8 cellular contexts compared by ENCODE assay signal in the genomic region with DNA sequence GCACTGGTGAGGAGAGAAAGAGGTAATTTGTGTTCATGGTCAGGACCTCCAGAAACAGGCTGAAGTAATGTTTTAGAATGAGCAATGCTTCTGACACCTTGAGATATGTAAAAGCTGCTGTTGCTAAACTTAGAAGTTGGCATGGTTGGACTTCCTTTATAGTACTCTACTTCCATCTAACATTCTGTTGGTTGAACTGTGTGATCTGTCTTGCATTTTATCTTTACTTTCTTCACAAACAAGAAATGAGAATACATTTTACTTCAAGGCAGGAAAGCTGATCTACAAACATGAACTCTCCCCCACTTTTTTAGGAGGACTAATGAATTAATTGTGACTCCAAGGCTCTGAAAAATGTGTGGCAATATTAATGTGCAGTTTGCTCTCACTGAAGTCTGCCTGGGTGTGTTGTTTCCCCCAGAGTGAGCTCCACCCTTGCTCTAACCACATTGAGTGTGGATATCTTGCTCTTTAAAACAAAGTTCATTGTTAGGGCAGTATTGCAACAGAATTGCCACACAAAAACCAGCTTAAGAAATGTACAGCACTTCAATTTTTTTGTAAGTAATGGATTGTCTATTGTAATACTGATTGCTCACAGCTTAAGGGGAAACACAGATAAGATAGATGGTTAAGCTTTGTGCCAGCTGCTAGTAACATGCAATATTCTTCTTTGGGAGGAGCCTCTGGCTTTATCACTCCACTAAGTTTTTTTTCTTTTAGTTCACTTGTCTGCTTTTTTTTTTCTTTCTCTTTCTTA.
DNase-seq lines count a peak whose midpoint lies in the region; ATAC-seq and TF ChIP-seq lines count a peak whose summit lies in the region.

No MANE protein-coding gene starts in this region.

- no peak for DNase-seq in activated T-cell treated with anti-CD3 and anti-CD28 coated beads, Interleukin-2, amount 50 U/mL, for 4 hours
- DNase-seq in activated T-cell treated with anti-CD3 and anti-CD28 coated beads, Interleukin-2, amount 50 U/mL, for 48 hours, result no peak
- DNase-seq in NCI-H460 (ENCODE audit: extremely low read depth, low read depth) (peak; percentile 67), brain pericyte (ENCODE audit: low read depth, low spot score) (peak; percentile 45), thoracic aorta (ENCODE audit: low spot score) (peak; percentile 25)
- DNase-seq in stimulated activated CD4-positive, alpha-beta T cell treated with anti-CD3 and anti-CD28 coated beads, Interleukin-4, amount 100 ng/mL, for 24 hours, result no peak

- peak overlapping the region; percentile 81 for H3K4me3 Mint-ChIP-seq in activated T-cell treated with anti-CD3 and anti-CD28 coated beads, Interleukin-2, amount 50 U/mL, for 4 hours

- H3K36me3 Mint-ChIP-seq in activated T-cell treated with anti-CD3 and anti-CD28 coated beads, Interleukin-2, amount 50 U/mL, for 4 hours (ENCODE audit: insufficient read depth), result peaks cover 4% of the 10 kb centered on the region

- peak; percentile 60 to 67 for ATAC-seq in activated T-cell treated with anti-CD3 and anti-CD28 coated beads, Interleukin-2, amount 50 U/mL, for 4 hours
- ATAC-seq in HG02852 (IDR thresholded peaks at IDR 0.05; ENCODE audit: unreplicated experiment) (peak; percentile 60), thoracic aorta (ENCODE audit: insufficient number of reproducible peaks, low FRiP score, low read depth) (peak; percentile 71)

- H3K27me3 ChIP-seq in liver (ENCODE audit: control insufficient read depth in 4 of 4, insufficient read depth in 4 of 4, low read length in 3 of 4) (no peaks in the 10 kb centered on the region), thoracic aorta (replicated peaks; ENCODE audit: insufficient read depth) (no peaks in the 10 kb centered on the region)

- H3K4me1 ChIP-seq in liver (ENCODE audit: control insufficient read depth in 4 of 4, insufficient read depth in 4 of 4, low read length in 3 of 4), result peaks cover 0 to 12% (median 5%) of the 10 kb centered on the region in 4 donors
- peaks cover 54 to 68% of the 10 kb centered on the region in 2 donors for H3K4me1 ChIP-seq in thoracic aorta (ENCODE audit: control insufficient read depth in 1 of 2, low read depth in 2 of 2)

- H3K9ac ChIP-seq in liver (ENCODE audit: low read depth in 1 of 2, low read length in 2 of 2), result peak overlapping the region in 1 of 2 donors; percentile 24

- H3K27ac ChIP-seq in liver (ENCODE audit: low read depth in 1 of 2, low read length in 2 of 2) (peak overlapping the region; percentile 24 to 56), thoracic aorta (peak overlapping the region; percentile 13 to 54)

- H3K4me1 Mint-ChIP-seq in activated T-cell treated with anti-CD3 and anti-CD28 coated beads, Interleukin-2, amount 50 U/mL, for 4 hours (ENCODE audit: low read depth), result peaks cover 84% of the 10 kb centered on the region

- TF ChIP-seq RAD21 in liver (IDR thresholded peaks at IDR 0.05), result peak in 1 of 2 donors; percentile 39

- H3K36me3 ChIP-seq in liver (ENCODE audit: control insufficient read depth in 4 of 4, insufficient read depth in 3 of 4, low read depth in 1 of 4, low read length in 3 of 4) (no peaks in the 10 kb centered on the region), thoracic aorta (no peaks in the 10 kb centered on the region)

- H3K9me3 ChIP-seq in liver (ENCODE audit: control insufficient read depth in 4 of 4, low read length in 3 of 4) (no peaks in the 10 kb centered on the region), thoracic aorta (no peaks in the 10 kb centered on the region)

- no peaks in the 10 kb centered on the region for H3K9me3 Mint-ChIP-seq in activated T-cell treated with anti-CD3 and anti-CD28 coated beads, Interleukin-2, amount 50 U/mL, for 4 hours

- H3K27me3 Mint-ChIP-seq in activated T-cell treated with anti-CD3 and anti-CD28 coated beads, Interleukin-2, amount 50 U/mL, for 4 hours (ENCODE audit: low read depth), result no peaks in the 10 kb centered on the region

- H3K4me3 ChIP-seq in liver (ENCODE audit: low read depth in 1 of 3, low read length in 3 of 3), result no peak overlapping the region
- H3K4me3 ChIP-seq in thoracic aorta, result peak overlapping the region; percentile 35

- TF ChIP-seq CTCF in liver (IDR thresholded peaks at IDR 0.05; ENCODE audit: low read depth, low read length, missing input control) (no peak), thoracic aorta (IDR thresholded peaks at IDR 0.05) (no peak)

TF ChIP-seq in liver, 16 proteins besides CTCF, POLR2A, EP300 and RAD21:
- peak in 1 of 2 donors; percentile 29 for TF ChIP-seq JUND (IDR thresholded peaks at IDR 0.05)
- peak; percentile 62 for TF ChIP-seq YY1 (IDR thresholded peaks at IDR 0.05)
- peak; percentile 75 to 76 for TF ChIP-seq HNF4A (conservative IDR thresholded peaks at IDR 0.05)
- TF ChIP-seq FOXA1 (IDR thresholded peaks at IDR 0.05), result no peak
- TF ChIP-seq, protein P1, sequence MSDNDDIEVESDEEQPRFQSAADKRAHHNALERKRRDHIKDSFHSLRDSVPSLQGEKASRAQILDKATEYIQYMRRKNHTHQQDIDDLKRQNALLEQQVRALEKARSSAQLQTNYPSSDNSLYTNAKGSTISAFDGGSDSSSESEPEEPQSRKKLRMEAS (IDR thresholded peaks at IDR 0.05), result peak; percentile 23
- TF ChIP-seq TAF1 (conservative IDR thresholded peaks at IDR 0.05), result no peak
- TF ChIP-seq EGR1 (IDR thresholded peaks at IDR 0.05; ENCODE audit: low read depth in 2 of 2), result peak in 1 of 2 donors; percentile 19
- no peak for TF ChIP-seq GABPA (IDR thresholded peaks at IDR 0.05 in 1 of 2, conservative IDR thresholded peaks at IDR 0.05 in 1 of 2)
- TF ChIP-seq RXRA (IDR thresholded peaks at IDR 0.05), result peak; percentile 74 to 83
- TF ChIP-seq, protein P2, sequence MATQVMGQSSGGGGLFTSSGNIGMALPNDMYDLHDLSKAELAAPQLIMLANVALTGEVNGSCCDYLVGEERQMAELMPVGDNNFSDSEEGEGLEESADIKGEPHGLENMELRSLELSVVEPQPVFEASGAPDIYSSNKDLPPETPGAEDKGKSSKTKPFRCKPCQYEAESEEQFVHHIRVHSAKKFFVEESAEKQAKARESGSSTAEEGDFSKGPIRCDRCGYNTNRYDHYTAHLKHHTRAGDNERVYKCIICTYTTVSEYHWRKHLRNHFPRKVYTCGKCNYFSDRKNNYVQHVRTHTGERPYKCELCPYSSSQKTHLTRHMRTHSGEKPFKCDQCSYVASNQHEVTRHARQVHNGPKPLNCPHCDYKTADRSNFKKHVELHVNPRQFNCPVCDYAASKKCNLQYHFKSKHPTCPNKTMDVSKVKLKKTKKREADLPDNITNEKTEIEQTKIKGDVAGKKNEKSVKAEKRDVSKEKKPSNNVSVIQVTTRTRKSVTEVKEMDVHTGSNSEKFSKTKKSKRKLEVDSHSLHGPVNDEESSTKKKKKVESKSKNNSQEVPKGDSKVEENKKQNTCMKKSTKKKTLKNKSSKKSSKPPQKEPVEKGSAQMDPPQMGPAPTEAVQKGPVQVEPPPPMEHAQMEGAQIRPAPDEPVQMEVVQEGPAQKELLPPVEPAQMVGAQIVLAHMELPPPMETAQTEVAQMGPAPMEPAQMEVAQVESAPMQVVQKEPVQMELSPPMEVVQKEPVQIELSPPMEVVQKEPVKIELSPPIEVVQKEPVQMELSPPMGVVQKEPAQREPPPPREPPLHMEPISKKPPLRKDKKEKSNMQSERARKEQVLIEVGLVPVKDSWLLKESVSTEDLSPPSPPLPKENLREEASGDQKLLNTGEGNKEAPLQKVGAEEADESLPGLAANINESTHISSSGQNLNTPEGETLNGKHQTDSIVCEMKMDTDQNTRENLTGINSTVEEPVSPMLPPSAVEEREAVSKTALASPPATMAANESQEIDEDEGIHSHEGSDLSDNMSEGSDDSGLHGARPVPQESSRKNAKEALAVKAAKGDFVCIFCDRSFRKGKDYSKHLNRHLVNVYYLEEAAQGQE (IDR thresholded peaks at IDR 0.05), result peak; percentile 17
- TF ChIP-seq NR2F2 (IDR thresholded peaks at IDR 0.05), result peak; percentile 73
- peak; percentile 22 for TF ChIP-seq HNF4G (IDR thresholded peaks at IDR 0.05)
- TF ChIP-seq, protein P3, sequence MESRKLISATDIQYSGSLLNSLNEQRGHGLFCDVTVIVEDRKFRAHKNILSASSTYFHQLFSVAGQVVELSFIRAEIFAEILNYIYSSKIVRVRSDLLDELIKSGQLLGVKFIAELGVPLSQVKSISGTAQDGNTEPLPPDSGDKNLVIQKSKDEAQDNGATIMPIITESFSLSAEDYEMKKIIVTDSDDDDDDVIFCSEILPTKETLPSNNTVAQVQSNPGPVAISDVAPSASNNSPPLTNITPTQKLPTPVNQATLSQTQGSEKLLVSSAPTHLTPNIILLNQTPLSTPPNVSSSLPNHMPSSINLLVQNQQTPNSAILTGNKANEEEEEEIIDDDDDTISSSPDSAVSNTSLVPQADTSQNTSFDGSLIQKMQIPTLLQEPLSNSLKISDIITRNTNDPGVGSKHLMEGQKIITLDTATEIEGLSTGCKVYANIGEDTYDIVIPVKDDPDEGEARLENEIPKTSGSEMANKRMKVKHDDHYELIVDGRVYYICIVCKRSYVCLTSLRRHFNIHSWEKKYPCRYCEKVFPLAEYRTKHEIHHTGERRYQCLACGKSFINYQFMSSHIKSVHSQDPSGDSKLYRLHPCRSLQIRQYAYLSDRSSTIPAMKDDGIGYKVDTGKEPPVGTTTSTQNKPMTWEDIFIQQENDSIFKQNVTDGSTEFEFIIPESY (IDR thresholded peaks at IDR 0.05), result peak; percentile 33
- TF ChIP-seq FOXA2 (IDR thresholded peaks at IDR 0.05), result no peak
- peak; percentile 77 for TF ChIP-seq SP1 (IDR thresholded peaks at IDR 0.05)
- TF ChIP-seq, protein P4, sequence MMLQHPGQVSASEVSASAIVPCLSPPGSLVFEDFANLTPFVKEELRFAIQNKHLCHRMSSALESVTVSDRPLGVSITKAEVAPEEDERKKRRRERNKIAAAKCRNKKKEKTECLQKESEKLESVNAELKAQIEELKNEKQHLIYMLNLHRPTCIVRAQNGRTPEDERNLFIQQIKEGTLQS (IDR thresholded peaks at IDR 0.05), result no peak

Comparison
In these comparisons a context has a peak if more than half of its experiments do, and no peak if none do; other contexts are left out.
1. DNase-seq: peak in NCI-H460 (single experiment), brain pericyte (single experiment) and thoracic aorta (single experiment); none in activated T-cell treated with anti-CD3 and anti-CD28 coated beads, Interleukin-2, amount 50 U/mL, for 4 hours (single experiment), activated T-cell treated with anti-CD3 and anti-CD28 coated beads, Interleukin-2, amount 50 U/mL, for 48 hours (0 of 2) and stimulated activated CD4-positive, alpha-beta T cell treated with anti-CD3 and anti-CD28 coated beads, Interleukin-4, amount 100 ng/mL, for 24 hours (single experiment).
2. Peak in every context shown above with its lines, with median percentiles within 50 percentile points of each other: ATAC-seq.